18 cellular contexts compared by ENCODE assay signal in genomic region chr7:155948423-155948822, GRCh38.
"Had no signal": no experiment of that assay in that cellular context is flagged by ENCODE, and none has a peak within 500 bp of the region (broad histone marks: within the 10 kb centered on the region; RNA-seq: fewer than 3 reads in every experiment).

No MANE protein-coding gene starts in this region.

- H3K9ac ChIP-seq: neural progenitor cell had no signal

- H3K4me1 ChIP-seq: pancreas, uterus had no signal

- DNase-seq: effector memory CD8-positive, alpha-beta T cell; foreskin keratinocyte; mucosa of descending colon; natural killer cell; occipital lobe; pancreas; stimulated activated CD4-positive, alpha-beta T cell treated with anti-CD3 and anti-CD28 coated beads, Interleukin-2, amount 100 ng/mL, for 24 hours; stimulated activated CD4-positive, alpha-beta T cell treated with anti-CD3 and anti-CD28 coated beads, Interleukin-4, amount 100 ng/mL, for 4 hours; stimulated activated naive B cell treated with anti-CD40 and anti-IgM and Interleukin-4, amounts not matched to agents 10 μg/mL and 1 μg/mL and 100 μg/mL, for 72 hours; stimulated activated naive CD8-positive, alpha-beta T cell treated with anti-CD3 and anti-CD28 coated beads, Interleukin-15, amount 100 ng/mL, for 72 hours; substantia nigra; uterus had no signal

- H3K4me3 Mint-ChIP-seq: central memory CD8-positive, alpha-beta T cell; effector memory CD8-positive, alpha-beta T cell; natural killer cell; neural progenitor cell; stimulated activated naive B cell treated with anti-CD40 and anti-IgM and Interleukin-4, amounts not matched to agents 10 μg/mL and 1 μg/mL and 100 μg/mL, for 72 hours; stimulated activated naive CD8-positive, alpha-beta T cell treated with anti-CD3 and anti-CD28 coated beads, Interleukin-15, amount 100 ng/mL, for 72 hours had no signal

- H3K36me3 Mint-ChIP-seq: natural killer cell; neural progenitor cell; stimulated activated naive B cell treated with anti-CD40 and anti-IgM and Interleukin-4, amounts not matched to agents 10 μg/mL and 1 μg/mL and 100 μg/mL, for 72 hours had no signal

- H2AFZ ChIP-seq: hepatocyte, neural progenitor cell had no signal

- H3K27me3 ChIP-seq: foreskin keratinocyte, hepatocyte, neural progenitor cell, pancreas, uterus had no signal

- H3K4me1 Mint-ChIP-seq: central memory CD8-positive, alpha-beta T cell; natural killer cell; stimulated activated naive B cell treated with anti-CD40 and anti-IgM and Interleukin-4, amounts not matched to agents 10 μg/mL and 1 μg/mL and 100 μg/mL, for 72 hours had no signal

- ATAC-seq: effector memory CD8-positive, alpha-beta T cell; foreskin keratinocyte; mucosa of descending colon; natural killer cell; pancreas; sciatic nerve; stimulated activated naive B cell treated with anti-CD40 and anti-IgM and Interleukin-4, amounts not matched to agents 10 μg/mL and 1 μg/mL and 100 μg/mL, for 72 hours; stimulated activated naive CD8-positive, alpha-beta T cell treated with anti-CD3 and anti-CD28 coated beads, Interleukin-15, amount 100 ng/mL, for 72 hours had no signal

- H3K36me3 ChIP-seq: neural progenitor cell, pancreas, uterus had no signal

- H3K4me2 ChIP-seq: hepatocyte, neural progenitor cell had no signal

- H3K4me3 ChIP-seq: hepatocyte, mucosa of descending colon, neural progenitor cell, pancreas, skin epidermis, uterus had no signal

- H3K27ac Mint-ChIP-seq: effector memory CD8-positive, alpha-beta T cell; natural killer cell; neural progenitor cell; progenitor cell of endocrine pancreas; stimulated activated naive B cell treated with anti-CD40 and anti-IgM and Interleukin-4, amounts not matched to agents 10 μg/mL and 1 μg/mL and 100 μg/mL, for 72 hours; stimulated activated naive CD8-positive, alpha-beta T cell treated with anti-CD3 and anti-CD28 coated beads, Interleukin-15, amount 100 ng/mL, for 72 hours had no signal

- H3K27ac ChIP-seq: foreskin keratinocyte, hepatocyte, neural progenitor cell, pancreas, skin epidermis, uterus had no signal

- H3K9me3 ChIP-seq: mucosa of descending colon, pancreas, uterus had no signal
